Comparison of ENCODE assay signal across 26 cellular contexts in genomic region chr12:90122716-90123115, GRCh38.
"Had no signal": no experiment of that assay in that cellular context is flagged by ENCODE, and none has a peak within 500 bp of the region (broad histone marks: within the 10 kb centered on the region; RNA-seq: fewer than 3 reads in every experiment).

No MANE protein-coding gene starts in this region.

- H3K4me1 Mint-ChIP-seq: activated CD4-positive, alpha-beta T cell treated with anti-CD3 and anti-CD28 coated beads, Interleukin-2, amount 10 ng/mL, durations not matched to agents 24 days and 14 days; activated naive CD4-positive, alpha-beta T cell treated with anti-CD3 and anti-CD28 coated beads, Interleukin-2, amount 50 U/mL, for 24 hours; activated naive CD8-positive, alpha-beta T cell treated with anti-CD3 and anti-CD28 coated beads, Interleukin-2, amount 10 ng/mL, durations not matched to agents 7 days and 5 days had no signal

- H3K9me3 ChIP-seq: SJSA1 had no signal

- H3K4me1 ChIP-seq: ascending aorta, SJSA1 had no signal

- ATAC-seq: activated CD8-positive, alpha-beta T cell treated with anti-CD3 and anti-CD28 coated beads, Interleukin-2, amount 10 ng/mL, durations not matched to agents 7 days and 5 days; Panc1 had no signal

- H3K27ac ChIP-seq: ascending aorta, cardiac muscle cell, SJSA1 had no signal

- H3K27me3 ChIP-seq: ascending aorta, cardiac muscle cell, MG63, SJSA1 had no signal

- H3K27ac Mint-ChIP-seq: activated CD4-positive, alpha-beta T cell treated with anti-CD3 and anti-CD28 coated beads, Interleukin-2, amount 10 ng/mL, durations not matched to agents 24 days and 14 days; activated CD8-positive, alpha-beta T cell treated with anti-CD3 and anti-CD28 coated beads, Interleukin-2, amount 10 ng/mL, durations not matched to agents 7 days and 5 days; activated naive CD4-positive, alpha-beta T cell treated with anti-CD3 and anti-CD28 coated beads, Interleukin-2, amount 50 U/mL, for 24 hours; activated naive CD8-positive, alpha-beta T cell treated with anti-CD3 and anti-CD28 coated beads, Interleukin-2, amount 10 ng/mL, durations not matched to agents 7 days and 5 days; activated T-cell treated with anti-CD3 and anti-CD28 coated beads, Interleukin-2, amount 50 U/mL, for 24 hours; activated T-helper 2 cell treated with anti-CD3 and anti-CD28 coated beads, Interferon-gamma antibody, Interleukin-2, Interleukin-4, amounts not matched to agents 10 μg/mL and 5 μg/mL and 100 μg/mL, durations not matched to agents 14 hours and 24 hours and 36 hours; T-helper 1 cell treated with Interleukin-12 subunit alpha and Interleukin-12 subunit beta and Interleukin-4 antibody, amounts not matched to agents 30 μg/mL and 1 μg/mL, for 36 hours; T-helper 2 cell treated with Interferon-gamma antibody and Interleukin-4, amounts not matched to agents 5 μg/mL and 100 μg/mL, for 36 hours had no signal

- H3K36me3 ChIP-seq: ascending aorta, cardiac muscle cell, MG63, SJSA1 had no signal

- H3K4me3 ChIP-seq: ascending aorta, cardiac muscle cell, MG63, SJSA1 had no signal

- H3K9ac ChIP-seq: SK-N-SH had no signal

- H3K4me3 Mint-ChIP-seq: activated CD4-positive, alpha-beta T cell treated with anti-CD3 and anti-CD28 coated beads, Interleukin-2, amount 10 ng/mL, durations not matched to agents 24 days and 14 days; activated CD8-positive, alpha-beta T cell treated with anti-CD3 and anti-CD28 coated beads, Interleukin-2, amount 10 ng/mL, durations not matched to agents 7 days and 5 days; activated naive CD4-positive, alpha-beta T cell treated with anti-CD3 and anti-CD28 coated beads, Interleukin-2, amount 50 U/mL, for 24 hours; activated naive CD8-positive, alpha-beta T cell treated with anti-CD3 and anti-CD28 coated beads, Interleukin-2, amount 10 ng/mL, durations not matched to agents 7 days and 5 days; activated T-cell treated with anti-CD3 and anti-CD28 coated beads, Interleukin-2, amount 50 U/mL, for 24 hours; T-helper 1 cell treated with Interleukin-12 subunit alpha and Interleukin-12 subunit beta and Interleukin-4 antibody, amounts not matched to agents 30 μg/mL and 1 μg/mL, for 36 hours; T-helper 2 cell treated with Interferon-gamma antibody and Interleukin-4, amounts not matched to agents 5 μg/mL and 100 μg/mL, for 36 hours had no signal

- DNase-seq: activated CD4-positive, alpha-beta T cell treated with anti-CD3 and anti-CD28 coated beads, Interleukin-2, amount 10 ng/mL, durations not matched to agents 24 days and 14 days; activated CD4-positive, alpha-beta T cell treated with anti-CD3 and anti-CD28 coated beads, Interleukin-2, amount 50 U/mL, for 4 hours; activated CD8-positive, alpha-beta T cell treated with anti-CD3 and anti-CD28 coated beads, Interleukin-2, amount 10 ng/mL, durations not matched to agents 7 days and 5 days; activated gamma-delta T cell; activated naive CD4-positive, alpha-beta T cell treated with Interleukin-2 at 50 U/mL for 16 hours; activated naive CD8-positive, alpha-beta T cell treated with anti-CD3 and anti-CD28 coated beads, Interleukin-2, amount 10 ng/mL, durations not matched to agents 7 days and 5 days; activated T-cell treated with anti-CD3 and anti-CD28 coated beads, Interleukin-2, amount 50 U/mL, for 24 hours; Kasumi-1; KG1; MG63; NCI-H1048; NCI-H1436 treated with DMSO at 0.1 percent for 48 hours; NCI-H1694 treated with DMSO at 0.1 percent for 48 hours; NCI-H2029; NCI-H345; NCI-H524 treated with DMSO at 0.1 percent for 48 hours; SHP77 treated with DMSO at 0.1 percent for 48 hours; SK-N-SH had no signal

- H3K4me2 ChIP-seq: SK-N-SH had no signal
